Comparison of ENCODE assay signal across 8 cellular contexts in genomic region chr16:33965534-33965933, GRCh38.
DNase-seq lines count a peak whose midpoint lies in the region; ATAC-seq and TF ChIP-seq lines count a peak whose summit lies in the region.
"Not testable (repeated sequence)": the region's sequence is repeated elsewhere in the genome, so short reads cannot be mapped to it uniquely, and the experiment has no call there.

No MANE protein-coding gene starts in this region.

- H3K4me1 ChIP-seq in CD4-positive, CD25-positive, alpha-beta regulatory T cell (ENCODE audit: control insufficient read depth, insufficient read depth, low read length, poor library complexity, severe bottlenecking); CD8-positive, alpha-beta T cell (ENCODE audit: insufficient read depth, low read length); naive thymus-derived CD4-positive, alpha-beta T cell (ENCODE audit: control insufficient read depth in 2 of 2, insufficient read depth in 2 of 2, low read length in 2 of 2): not testable (repeated sequence)

- H3K4me3 Mint-ChIP-seq in CD4-positive, CD25-positive, alpha-beta regulatory T cell; CD8-positive, alpha-beta T cell; T-cell; activated CD8-positive, alpha-beta T cell treated with anti-CD3 and anti-CD28 coated beads for 36 hours; central memory CD8-positive, alpha-beta T cell; naive thymus-derived CD4-positive, alpha-beta T cell: not testable (repeated sequence)

- not testable (repeated sequence) for DNase-seq in CD4-positive, CD25-positive, alpha-beta regulatory T cell; CD8-positive, alpha-beta T cell; T-cell; activated CD8-positive, alpha-beta T cell treated with anti-CD3 and anti-CD28 coated beads for 36 hours; activated naive CD4-positive, alpha-beta T cell treated with anti-CD3 and anti-CD28 coated beads, Interleukin-2, amount 50 U/mL, for 72 hours (ENCODE audit: low spot score in 2 of 2); central memory CD8-positive, alpha-beta T cell (ENCODE audit: low spot score in 2 of 2); naive thymus-derived CD4-positive, alpha-beta T cell

- not testable (repeated sequence) for H3K27me3 ChIP-seq in CD4-positive, CD25-positive, alpha-beta regulatory T cell (ENCODE audit: control insufficient read depth, insufficient read depth, low read length); CD8-positive, alpha-beta T cell (ENCODE audit: insufficient read depth, low read length); naive thymus-derived CD4-positive, alpha-beta T cell (ENCODE audit: control insufficient read depth in 2 of 2, insufficient read depth in 2 of 2, low read length in 2 of 2)

- H3K4me3 ChIP-seq in CD4-positive, CD25-positive, alpha-beta regulatory T cell (ENCODE audit: low read depth, low read length); CD8-positive, alpha-beta T cell (ENCODE audit: low read depth, low read length); naive thymus-derived CD4-positive, alpha-beta T cell (ENCODE audit: low read length): not testable (repeated sequence)

- not testable (repeated sequence) for H3K27ac ChIP-seq in CD4-positive, CD25-positive, alpha-beta regulatory T cell (ENCODE audit: insufficient read depth, low read length, poor library complexity, severe bottlenecking); CD8-positive, alpha-beta T cell (ENCODE audit: low read depth, low read length); naive thymus-derived CD4-positive, alpha-beta T cell (ENCODE audit: low read depth, low read length)

- H3K9me3 Mint-ChIP-seq in CD4-positive, CD25-positive, alpha-beta regulatory T cell; CD8-positive, alpha-beta T cell; T-cell; activated CD8-positive, alpha-beta T cell treated with anti-CD3 and anti-CD28 coated beads for 36 hours; activated naive CD4-positive, alpha-beta T cell treated with anti-CD3 and anti-CD28 coated beads, Interleukin-2, amount 50 U/mL, for 72 hours; central memory CD8-positive, alpha-beta T cell; naive thymus-derived CD4-positive, alpha-beta T cell: not testable (repeated sequence)

- intact Hi-C loops in CD8-positive, alpha-beta T cell (cut with DNase I, micrococcal nuclease); activated CD8-positive, alpha-beta T cell treated with anti-CD3 and anti-CD28 coated beads for 36 hours (cut with micrococcal nuclease); naive thymus-derived CD4-positive, alpha-beta T cell (cut with micrococcal nuclease): not testable (repeated sequence)

- POLR2A ChIA-PET in CD8-positive, alpha-beta T cell (lab: Charles Lee); T-cell (lab: Charles Lee); activated CD8-positive, alpha-beta T cell treated with anti-CD3 and anti-CD28 coated beads for 36 hours (lab: Charles Lee); naive thymus-derived CD4-positive, alpha-beta T cell (lab: Charles Lee): not testable (repeated sequence)

- peak; percentile 40 to 58 for ATAC-seq in CD4-positive, CD25-positive, alpha-beta regulatory T cell (ENCODE audit: low read depth in 2 of 2)
- peak; percentile 78 for ATAC-seq in CD8-positive, alpha-beta T cell
- ATAC-seq in T-cell (replicated peaks in 1 of 4) = peak; percentile 34 to 55 (median 47)
- ATAC-seq in activated CD4-positive, CD25-positive, alpha-beta regulatory T cell treated with anti-CD3 and anti-CD28 coated beads, Interleukin-2, amount 50 U/mL, for 24 hours = peak; percentile 75 to 78
- ATAC-seq in activated CD8-positive, alpha-beta T cell treated with anti-CD3 and anti-CD28 coated beads for 36 hours = peak; percentile 53
- ATAC-seq in activated naive CD4-positive, alpha-beta T cell treated with anti-CD3 and anti-CD28 coated beads, Interleukin-2, amount 50 U/mL, for 72 hours = peak; percentile 44 to 70
- peak; percentile 81 for ATAC-seq in central memory CD8-positive, alpha-beta T cell (replicated peaks; ENCODE audit: extremely low read depth, poor library complexity, severe bottlenecking)
- peak; percentile 40 for ATAC-seq in naive thymus-derived CD4-positive, alpha-beta T cell

- CTCF ChIA-PET in CD8-positive, alpha-beta T cell (lab: Charles Lee); T-cell (lab: Charles Lee); activated CD8-positive, alpha-beta T cell treated with anti-CD3 and anti-CD28 coated beads for 36 hours (lab: Charles Lee); naive thymus-derived CD4-positive, alpha-beta T cell (lab: Charles Lee): not testable (repeated sequence)

- not testable (repeated sequence) for H3K27me3 Mint-ChIP-seq in CD4-positive, CD25-positive, alpha-beta regulatory T cell; CD8-positive, alpha-beta T cell (ENCODE audit: low read depth); T-cell; activated CD8-positive, alpha-beta T cell treated with anti-CD3 and anti-CD28 coated beads for 36 hours; central memory CD8-positive, alpha-beta T cell; naive thymus-derived CD4-positive, alpha-beta T cell

- H3K4me1 Mint-ChIP-seq in CD4-positive, CD25-positive, alpha-beta regulatory T cell; CD8-positive, alpha-beta T cell (ENCODE audit: low read depth); T-cell; activated CD8-positive, alpha-beta T cell treated with anti-CD3 and anti-CD28 coated beads for 36 hours (ENCODE audit: low read depth); central memory CD8-positive, alpha-beta T cell; naive thymus-derived CD4-positive, alpha-beta T cell: not testable (repeated sequence)

- not testable (repeated sequence) for TF ChIP-seq CTCF in CD8-positive, alpha-beta T cell (IDR thresholded peaks at IDR 0.05); activated CD8-positive, alpha-beta T cell treated with anti-CD3 and anti-CD28 coated beads for 36 hours (IDR thresholded peaks at IDR 0.05)

- H3K27ac Mint-ChIP-seq in CD4-positive, CD25-positive, alpha-beta regulatory T cell; CD8-positive, alpha-beta T cell; T-cell; activated CD8-positive, alpha-beta T cell treated with anti-CD3 and anti-CD28 coated beads for 36 hours; activated naive CD4-positive, alpha-beta T cell treated with anti-CD3 and anti-CD28 coated beads, Interleukin-2, amount 50 U/mL, for 72 hours; central memory CD8-positive, alpha-beta T cell (ENCODE audit: low read depth); naive thymus-derived CD4-positive, alpha-beta T cell: not testable (repeated sequence)

- H3K36me3 Mint-ChIP-seq in CD4-positive, CD25-positive, alpha-beta regulatory T cell; CD8-positive, alpha-beta T cell; T-cell; activated CD8-positive, alpha-beta T cell treated with anti-CD3 and anti-CD28 coated beads for 36 hours (ENCODE audit: low read depth); activated naive CD4-positive, alpha-beta T cell treated with anti-CD3 and anti-CD28 coated beads, Interleukin-2, amount 50 U/mL, for 72 hours; central memory CD8-positive, alpha-beta T cell (ENCODE audit: insufficient read depth); naive thymus-derived CD4-positive, alpha-beta T cell: not testable (repeated sequence)

- not testable (repeated sequence) for H3K36me3 ChIP-seq in CD4-positive, CD25-positive, alpha-beta regulatory T cell (ENCODE audit: control insufficient read depth, insufficient read depth, low read length); CD8-positive, alpha-beta T cell (ENCODE audit: insufficient read depth, low read length); naive thymus-derived CD4-positive, alpha-beta T cell (ENCODE audit: control insufficient read depth in 2 of 3, insufficient read depth in 3 of 3, low read length in 3 of 3)

- H3K9me3 ChIP-seq in CD4-positive, CD25-positive, alpha-beta regulatory T cell (ENCODE audit: control insufficient read depth in 2 of 2, low read length in 2 of 2); CD8-positive, alpha-beta T cell (ENCODE audit: low read length); naive thymus-derived CD4-positive, alpha-beta T cell (ENCODE audit: control insufficient read depth in 2 of 3, low read length in 3 of 3): not testable (repeated sequence)
